8 cellular contexts compared by ENCODE assay signal in genomic region chr19:5718579-5719273, GRCh38. TPM values are rescaled to one million over a fixed set of nuclear protein-coding genes. Genes with fewer than 3 reads are reported as not detected.
DNase-seq lines count a peak whose midpoint lies in the region; ATAC-seq lines count a peak whose summit lies in the region.

No MANE protein-coding gene starts in this region.

- peaks cover 11% of the 10 kb centered on the region for H3K4me1 ChIP-seq in rectal smooth muscle tissue (ENCODE audit: control insufficient read depth, insufficient read depth, low read length)

- in situ Hi-C loops in G401 (cut with HindIII; ENCODE audit: low sequenced_read_pairs): no loop called here

- H3K27me3 Mint-ChIP-seq in IgD-negative memory B cell: no peaks in the 10 kb centered on the region
- H3K27me3 Mint-ChIP-seq in activated CD4-positive, alpha-beta T cell treated with anti-CD3 and anti-CD28 coated beads, Interleukin-2, amount 10 ng/mL, durations not matched to agents 24 days and 14 days: no peaks in the 10 kb centered on the region

- H3K27ac Mint-ChIP-seq in IgD-negative memory B cell: peak overlapping the region; percentile 97 to 99 (median 98)
- H3K27ac Mint-ChIP-seq in activated CD4-positive, alpha-beta T cell treated with anti-CD3 and anti-CD28 coated beads, Interleukin-2, amount 10 ng/mL, durations not matched to agents 24 days and 14 days: peak overlapping the region; percentile 97

- H3K4me1 Mint-ChIP-seq in IgD-negative memory B cell: peaks cover 13 to 17% (median 17%) of the 10 kb centered on the region in 3 donors
- H3K4me1 Mint-ChIP-seq in activated CD4-positive, alpha-beta T cell treated with anti-CD3 and anti-CD28 coated beads, Interleukin-2, amount 10 ng/mL, durations not matched to agents 24 days and 14 days: peaks cover 25% of the 10 kb centered on the region

- peak; percentile 65 for DNase-seq in DMS53 (lab: John Stamatoyannopoulos, UW)
- peak; percentile 85 for DNase-seq in activated CD4-positive, alpha-beta T cell treated with anti-CD3 and anti-CD28 coated beads, Interleukin-2, amount 10 ng/mL, durations not matched to agents 24 days and 14 days
- DNase-seq in fibroblast of gingiva (ENCODE audit: low read depth): peak; percentile 68
- DNase-seq in G401 (ENCODE audit: low spot score): no peak
- DNase-seq in occipital lobe (lab: John Stamatoyannopoulos, UW): no peak

- peak overlapping the region; percentile 88 to 95 (median 92) for H3K4me3 Mint-ChIP-seq in IgD-negative memory B cell
- H3K4me3 Mint-ChIP-seq in activated CD4-positive, alpha-beta T cell treated with anti-CD3 and anti-CD28 coated beads, Interleukin-2, amount 10 ng/mL, durations not matched to agents 24 days and 14 days: peak overlapping the region; percentile 97

- intact Hi-C loops in activated CD4-positive, alpha-beta T cell treated with anti-CD3 and anti-CD28 coated beads, Interleukin-2, amount 10 ng/mL, durations not matched to agents 24 days and 14 days (cut with micrococcal nuclease): no loop called here

- H3K36me3 ChIP-seq in rectal smooth muscle tissue (ENCODE audit: control insufficient read depth, insufficient read depth, low read length): no peaks in the 10 kb centered on the region

- no peaks in the 10 kb centered on the region for H3K36me3 Mint-ChIP-seq in IgD-negative memory B cell
- peaks cover 29% of the 10 kb centered on the region for H3K36me3 Mint-ChIP-seq in activated CD4-positive, alpha-beta T cell treated with anti-CD3 and anti-CD28 coated beads, Interleukin-2, amount 10 ng/mL, durations not matched to agents 24 days and 14 days (ENCODE audit: low read depth)

- H3K9me3 Mint-ChIP-seq in IgD-negative memory B cell: no peaks in the 10 kb centered on the region
- no peaks in the 10 kb centered on the region for H3K9me3 Mint-ChIP-seq in activated CD4-positive, alpha-beta T cell treated with anti-CD3 and anti-CD28 coated beads, Interleukin-2, amount 10 ng/mL, durations not matched to agents 24 days and 14 days

- ATAC-seq in GM19023 (IDR thresholded peaks at IDR 0.05; ENCODE audit: unreplicated experiment): no peak

- H3K27ac ChIP-seq in rectal smooth muscle tissue (ENCODE audit: low read depth, low read length): no peak overlapping the region

- H3K27me3 ChIP-seq in rectal smooth muscle tissue (ENCODE audit: control insufficient read depth, insufficient read depth, low read length): no peaks in the 10 kb centered on the region

- H3K9ac ChIP-seq in rectal smooth muscle tissue (ENCODE audit: low read length): no peak overlapping the region

- peak overlapping the region; percentile 95 for H3K4me3 ChIP-seq in rectal smooth muscle tissue (ENCODE audit: low read length)

RNA-seq across cellular contexts. Expression of gene LONP1, which starts 1.2 kb away (rescaled TPM):
- polyA plus RNA-seq in IgD-negative memory B cell: 38.5 TPM
- total RNA-seq in activated CD4-positive, alpha-beta T cell treated with anti-CD3 and anti-CD28 coated beads, Interleukin-2, amount 10 ng/mL, durations not matched to agents 24 days and 14 days: 220 and 240 TPM in 2 replicates
- total RNA-seq in G401 (2014; rRNA removed; shearing (Covaris generic)): 240 and 246 TPM in 2 replicates
- 39.6 TPM for total RNA-seq in occipital lobe

RNA-seq across cellular contexts. Expression of gene CATSPERD, which starts 1.7 kb away (rescaled TPM):
- polyA plus RNA-seq in IgD-negative memory B cell: not detected
- not detected in 2 replicates for total RNA-seq in activated CD4-positive, alpha-beta T cell treated with anti-CD3 and anti-CD28 coated beads, Interleukin-2, amount 10 ng/mL, durations not matched to agents 24 days and 14 days
- total RNA-seq in G401 (2014; rRNA removed; shearing (Covaris generic)): not detected in 2 replicates
- not detected for total RNA-seq in occipital lobe

RNA-seq across cellular contexts. Expression of gene RPL36, which starts 28.6 kb away (rescaled TPM):
- polyA plus RNA-seq in IgD-negative memory B cell: 2,640 TPM
- 1,117 and 1,132 TPM in 2 replicates for total RNA-seq in activated CD4-positive, alpha-beta T cell treated with anti-CD3 and anti-CD28 coated beads, Interleukin-2, amount 10 ng/mL, durations not matched to agents 24 days and 14 days
- total RNA-seq in G401 (2014; rRNA removed; shearing (Covaris generic)): 758 and 1,281 TPM in 2 replicates
- 299 TPM for total RNA-seq in occipital lobe

RNA-seq across cellular contexts. Expression of gene HSD11B1L, which starts 37.9 kb away (rescaled TPM):
- 2.1 TPM for polyA plus RNA-seq in IgD-negative memory B cell
- 2.2 and 2.6 TPM in 2 replicates for total RNA-seq in activated CD4-positive, alpha-beta T cell treated with anti-CD3 and anti-CD28 coated beads, Interleukin-2, amount 10 ng/mL, durations not matched to agents 24 days and 14 days
- total RNA-seq in G401 (2014; rRNA removed; shearing (Covaris generic)): 15.1 and 18.8 TPM in 2 replicates
- total RNA-seq in occipital lobe: 16.7 TPM

RNA-seq across cellular contexts. Expression of gene MICOS13, which starts 38.4 kb away (rescaled TPM):
- polyA plus RNA-seq in IgD-negative memory B cell: 107 TPM
- 56.2 and 63.4 TPM in 2 replicates for total RNA-seq in activated CD4-positive, alpha-beta T cell treated with anti-CD3 and anti-CD28 coated beads, Interleukin-2, amount 10 ng/mL, durations not matched to agents 24 days and 14 days
- total RNA-seq in G401 (2014; rRNA removed; shearing (Covaris generic)): 36.5 and 74.5 TPM in 2 replicates
- 16.2 TPM for total RNA-seq in occipital lobe

Comparison
In these comparisons a context has a peak if more than half of its experiments do, and no peak if none do; other contexts are left out.
1. DNase-seq: peak in DMS53 (single experiment), activated CD4-positive, alpha-beta T cell treated with anti-CD3 and anti-CD28 coated beads, Interleukin-2, amount 10 ng/mL, durations not matched to agents 24 days and 14 days (single experiment) and fibroblast of gingiva (single experiment); none in G401 (single experiment) and occipital lobe (single experiment).